In the genomic region with DNA sequence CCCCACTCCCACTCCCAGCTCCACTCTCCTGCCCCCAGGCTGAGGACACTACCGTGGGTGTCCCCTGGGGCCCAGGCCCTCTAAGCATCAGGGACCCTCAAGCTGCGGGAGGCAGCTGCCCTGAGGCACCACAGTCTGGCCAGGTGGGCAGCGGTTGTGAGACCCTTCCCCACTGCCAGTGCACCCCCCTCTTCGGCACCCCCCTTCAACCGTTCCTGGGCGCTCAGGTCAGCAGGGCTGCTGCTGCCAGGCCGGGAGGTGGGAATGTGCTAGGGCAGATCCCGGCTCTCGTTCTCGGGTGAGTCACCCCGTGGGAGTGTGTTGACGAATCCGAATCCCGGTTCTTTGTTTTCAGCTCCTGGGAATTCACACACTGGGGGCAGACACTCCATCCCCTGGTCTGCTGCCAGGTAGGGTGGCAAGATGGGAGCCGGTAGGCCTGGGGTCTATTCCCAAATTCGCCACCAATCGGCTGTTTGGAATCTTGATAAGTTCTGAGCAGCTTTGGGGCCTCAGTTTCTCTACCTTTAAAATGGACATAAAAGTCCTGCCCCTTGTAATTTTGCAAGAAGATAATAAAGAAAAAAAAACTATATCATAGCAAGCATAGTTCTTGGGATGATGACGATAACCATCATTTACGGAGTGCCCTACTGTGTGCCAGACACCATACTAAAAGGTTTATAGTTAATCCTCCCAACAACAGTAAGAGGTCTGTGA, we compare ENCODE assay signal across 10 cellular contexts. TPM values are rescaled to one million over a fixed set of nuclear protein-coding genes. Genes with fewer than 3 reads are reported as not detected.
DNase-seq lines count a peak whose midpoint lies in the region; ATAC-seq and TF ChIP-seq lines count a peak whose summit lies in the region.
"Had no signal": no experiment of that assay in that cellular context is flagged by ENCODE, and none has a peak within 500 bp of the region (broad histone marks: within the 10 kb centered on the region; RNA-seq: fewer than 3 reads in every experiment).

No MANE protein-coding gene starts in this region.

- H3K36me3 ChIP-seq in H7 (replicated peaks; ENCODE audit: control insufficient read depth, insufficient read depth, low read length) = no peaks in the 10 kb centered on the region
- no peaks in the 10 kb centered on the region for H3K36me3 ChIP-seq in skeletal muscle satellite cell (ENCODE audit: insufficient read depth, low read length)
- H3K36me3 ChIP-seq in upper lobe of right lung = no peaks in the 10 kb centered on the region

- no peak overlapping the region for H3K27ac Mint-ChIP-seq in CD14-positive monocyte

- H3K4me1 ChIP-seq in skeletal muscle satellite cell (ENCODE audit: control insufficient read depth, insufficient read depth, low read length) (peaks cover 6% of the 10 kb centered on the region), upper lobe of right lung (no peaks in the 10 kb centered on the region)

- H3K9ac ChIP-seq in skeletal muscle satellite cell (ENCODE audit: low read depth, low read length) = no peak overlapping the region

- H3K9me3 ChIP-seq in skeletal muscle satellite cell (replicated peaks; ENCODE audit: low read length) = no peaks in the 10 kb centered on the region
- H3K9me3 ChIP-seq in upper lobe of right lung = no peaks in the 10 kb centered on the region

- no peaks in the 10 kb centered on the region for H3K27me3 ChIP-seq in H7 (ENCODE audit: control insufficient read depth, insufficient read depth, low read length)
- peaks cover 54% of the 10 kb centered on the region for H3K27me3 ChIP-seq in skeletal muscle satellite cell (ENCODE audit: control insufficient read depth, insufficient read depth, low read length)
- H3K27me3 ChIP-seq in upper lobe of right lung = peaks cover 7% of the 10 kb centered on the region

- peak overlapping the region; percentile 41 for H3K4me2 ChIP-seq in skeletal muscle satellite cell (ENCODE audit: low read length)

- peaks cover 0 to 2% (median 0%) of the 10 kb centered on the region in 7 donors for H3K9me3 Mint-ChIP-seq in CD14-positive monocyte

- H3K4me1 Mint-ChIP-seq in CD14-positive monocyte = no peaks in the 10 kb centered on the region

- intact Hi-C loops in CD14-positive monocyte (cut with micrococcal nuclease) (no loop called here), upper lobe of right lung (cut with DNase I) (no loop called here)

- H3K4me3 ChIP-seq in H7 (ENCODE audit: insufficient read depth, low read depth, low read length) (no peak overlapping the region), fibroblast of mammary gland (ENCODE audit: control insufficient read depth, low read depth, low read length) (no peak overlapping the region), skeletal muscle satellite cell (ENCODE audit: low read length) (no peak overlapping the region), upper lobe of right lung (no peak overlapping the region)

- ATAC-seq in HG02759 (IDR thresholded peaks at IDR 0.05; ENCODE audit: unreplicated experiment) (no peak), upper lobe of right lung (no peak), HG03439 (IDR thresholded peaks at IDR 0.05; ENCODE audit: unreplicated experiment) (no peak)

- peaks cover 3 to 12% (median 10%) of the 10 kb centered on the region in 3 donors for H3K27me3 Mint-ChIP-seq in CD14-positive monocyte (ENCODE audit: low read depth in 3 of 3)

- TF ChIP-seq CTCF in RWPE1 (conservative IDR thresholded peaks at IDR 0.05; ENCODE audit: low read depth) = no peak
- no peak for TF ChIP-seq CTCF in fibroblast of mammary gland (conservative IDR thresholded peaks at IDR 0.05; ENCODE audit: control insufficient read depth, insufficient read depth, low read depth, low read length)
- no peak for TF ChIP-seq CTCF in CD14-positive monocyte (IDR thresholded peaks at IDR 0.05)
- TF ChIP-seq CTCF in upper lobe of right lung (IDR thresholded peaks at IDR 0.05) = no peak

- CTCF ChIA-PET in RWPE1 (lab: Yijun Ruan, JAX) = interaction anchor here (0.6 to 1.1 kb wide), 4 partner anchors 31 to 190 kb away, joined by 3 to 4 read pairs (median 3); no protein-coding TSS in a partner anchor

- DNase-seq in H7 (peak; percentile 77), RWPE1 (ENCODE audit: low spot score) (peak; percentile 94), fibroblast of mammary gland (ENCODE audit: low read depth) (peak; percentile 77), CD14-positive monocyte (ENCODE audit: low spot score) (no peak), upper lobe of right lung (no peak)
- DNase-seq: NCI-H524, occipital lobe had no signal

- H3K36me3 Mint-ChIP-seq in CD14-positive monocyte = no peaks in the 10 kb centered on the region

- H3K27ac ChIP-seq in RWPE1 = peak overlapping the region; percentile 91
- no peak overlapping the region for H3K27ac ChIP-seq in upper lobe of right lung

- no peak overlapping the region for H3K4me3 Mint-ChIP-seq in CD14-positive monocyte

- POLR2A ChIA-PET in RWPE1 (lab: Yijun Ruan, JAX; ENCODE audit: low non-redundant PET) = interaction anchor here (0.6 kb wide), 1 partner anchor 605 kb away, joined by 3 read pairs; no protein-coding TSS in a partner anchor

RNA-seq across cellular contexts. Expression of gene CASZ1, which starts 28.5 kb away (rescaled TPM):
- total RNA-seq in H7 (2014; rRNA removed; shearing (Covaris generic)) = 4.8 and 5.0 TPM in 2 replicates
- 0.44 TPM in 1 of 2 replicates, not detected in the other for total RNA-seq in skeletal muscle satellite cell (2012; rRNA removed)
- polyA plus RNA-seq in CD14-positive monocyte = under 1 TPM; 0.30 to 0.50 TPM
- total RNA-seq in upper lobe of right lung = 63.6 TPM

Comparison
In these comparisons a context has a peak if more than half of its experiments do, and no peak if none do; other contexts are left out.
1. DNase-seq: peak in H7 (single experiment), RWPE1 (single experiment) and fibroblast of mammary gland (single experiment); none in CD14-positive monocyte (single experiment) and upper lobe of right lung (single experiment).
2. RNA of gene CASZ1, which starts 28.5 kb away (total RNA-seq): 63.6 TPM in upper lobe of right lung (single experiment); 4.8 to 5.0 TPM in H7; every median in the first group is over 10 times any median in the second.